ENCODE assay signal across 10 cellular contexts in the genomic region with DNA sequence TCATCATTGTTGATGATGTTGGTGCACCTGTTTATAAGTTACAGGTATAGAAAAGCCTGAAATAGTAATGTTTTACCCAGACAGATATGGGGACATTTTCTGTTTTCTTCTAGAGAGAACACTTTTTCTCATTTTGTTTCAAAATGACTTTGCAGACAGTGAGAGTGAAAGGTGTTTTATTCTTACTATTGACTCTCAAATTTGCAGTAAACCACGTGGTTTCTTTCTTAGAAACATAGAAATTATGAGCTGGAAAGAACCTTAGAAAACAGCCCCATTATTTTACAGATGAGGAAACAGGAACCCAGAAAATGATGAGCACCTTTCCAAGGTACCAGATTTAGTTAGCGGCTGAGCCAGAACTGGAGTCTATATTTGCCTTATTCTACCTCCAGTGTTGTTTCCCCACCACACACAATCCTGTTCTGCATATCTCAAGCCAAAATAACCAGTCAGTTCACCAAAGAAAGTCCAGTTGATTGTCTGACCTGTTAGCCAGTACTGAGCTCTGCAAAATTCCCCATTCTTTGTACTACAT.
A peak's percentile ranks its signal among the peaks of the same experiment; 100 is the strongest.
DNase-seq lines count a peak whose midpoint lies in the region; ATAC-seq and TF ChIP-seq lines count a peak whose summit lies in the region.
"Had no signal": no experiment of that assay in that cellular context is flagged by ENCODE, and none has a peak within 500 bp of the region (broad histone marks: within the 10 kb centered on the region; RNA-seq: fewer than 3 reads in every experiment).

No MANE protein-coding gene starts in this region.

- H3K27ac ChIP-seq in SJCRH30 (no peak overlapping the region), ovary (no peak overlapping the region)

- H3K36me3 ChIP-seq in SJCRH30 (no peaks in the 10 kb centered on the region), ovary (no peaks in the 10 kb centered on the region)

- H3K27ac Mint-ChIP-seq in natural killer cell treated with Interleukin-12 subunit alpha and Interleukin-12 subunit beta and Interleukin-15 and Interleukin-18, amount 100 ng/mL, for 72 hours, result peak overlapping the region; percentile 30 to 48
- H3K27ac Mint-ChIP-seq in natural killer cell, result no peak overlapping the region

- TF ChIP-seq EP300 in ovary (IDR thresholded peaks at IDR 0.05), result no peak

- 78 to 88% (median 86%) methylated on average over 2 of the region's 2 CpGs for WGBS in ovary, 3 donors

- peak overlapping the region; percentile 16 for H3K4me3 Mint-ChIP-seq in natural killer cell treated with Interleukin-12 subunit alpha and Interleukin-12 subunit beta and Interleukin-15 and Interleukin-18, amount 100 ng/mL, for 72 hours
- no peak overlapping the region for H3K4me3 Mint-ChIP-seq in natural killer cell
- H3K4me3 Mint-ChIP-seq: neural crest cell had no signal

- TF ChIP-seq POLR2A in erythroblast (IDR thresholded peaks at IDR 0.05; ENCODE audit: low read length) (no peak), ovary (IDR thresholded peaks at IDR 0.05) (no peak)

- no peaks in the 10 kb centered on the region for H3K9me3 ChIP-seq in SJCRH30 (replicated peaks)
- no peaks in the 10 kb centered on the region for H3K9me3 ChIP-seq in ovary

- peak; percentile 79 for ATAC-seq in natural killer cell treated with Interleukin-12 subunit alpha and Interleukin-12 subunit beta and Interleukin-15 and Interleukin-18, amount 100 ng/mL, for 72 hours
- ATAC-seq in natural killer cell (no peak), GM21786 (IDR thresholded peaks at IDR 0.05; ENCODE audit: unreplicated experiment) (peak; percentile 95), HG03354 (IDR thresholded peaks at IDR 0.05; ENCODE audit: poor library complexity, severe bottlenecking, unreplicated experiment) (peak; percentile 93)

- H3K4me1 Mint-ChIP-seq in natural killer cell treated with Interleukin-12 subunit alpha and Interleukin-12 subunit beta and Interleukin-15 and Interleukin-18, amount 100 ng/mL, for 72 hours (ENCODE audit: low read depth in 2 of 2), result peaks cover 16 to 21% of the 10 kb centered on the region in 2 donors
- H3K4me1 Mint-ChIP-seq in natural killer cell, result no peaks in the 10 kb centered on the region
- H3K4me1 Mint-ChIP-seq: neural crest cell had no signal

- peaks cover 0 to 3% of the 10 kb centered on the region in 2 donors for H3K27me3 Mint-ChIP-seq in natural killer cell treated with Interleukin-12 subunit alpha and Interleukin-12 subunit beta and Interleukin-15 and Interleukin-18, amount 100 ng/mL, for 72 hours
- no peaks in the 10 kb centered on the region for H3K27me3 Mint-ChIP-seq in natural killer cell (ENCODE audit: low read depth in 2 of 2)

- peaks cover 7% of the 10 kb centered on the region for H3K9me3 Mint-ChIP-seq in natural killer cell treated with Interleukin-12 subunit alpha and Interleukin-12 subunit beta and Interleukin-15 and Interleukin-18, amount 100 ng/mL, for 72 hours
- no peaks in the 10 kb centered on the region for H3K9me3 Mint-ChIP-seq in natural killer cell

- intact Hi-C loops in natural killer cell (cut with micrococcal nuclease) (no loop called here), ovary (cut with DNase I) (no loop called here)

- H3K27me3 ChIP-seq in SJCRH30, result no peaks in the 10 kb centered on the region
- H3K27me3 ChIP-seq in ovary, result no peaks in the 10 kb centered on the region

- H3K4me1 ChIP-seq in SJCRH30 (no peaks in the 10 kb centered on the region; the same call in 1 of the 2 replicates), ovary (ENCODE audit: insufficient read depth) (no peaks in the 10 kb centered on the region)

- TF ChIP-seq CTCF in natural killer cell (IDR thresholded peaks at IDR 0.05) (no peak), ovary (IDR thresholded peaks at IDR 0.05) (no peak)

- H3K4me3 ChIP-seq in SJCRH30 (no peak overlapping the region), ovary (no peak overlapping the region)

- peaks cover 12% of the 10 kb centered on the region for H3K36me3 Mint-ChIP-seq in natural killer cell treated with Interleukin-12 subunit alpha and Interleukin-12 subunit beta and Interleukin-15 and Interleukin-18, amount 100 ng/mL, for 72 hours
- no peaks in the 10 kb centered on the region for H3K36me3 Mint-ChIP-seq in natural killer cell

- DNase-seq in natural killer cell treated with Interleukin-12 subunit alpha and Interleukin-12 subunit beta and Interleukin-15 and Interleukin-18, amount 100 ng/mL, for 72 hours (ENCODE audit: low spot score), result no peak
- no peak for DNase-seq in natural killer cell
- DNase-seq in erythroblast (lab: John Stamatoyannopoulos, UW), result no peak
- DNase-seq in SJCRH30, result no peak
- no peak for DNase-seq in RPMI8226
- no peak for DNase-seq in ovary
- DNase-seq: KBM-7 had no signal

Comparison
In these comparisons a context has a peak if more than half of its experiments do, and no peak if none do; other contexts are left out.
1. ATAC-seq: peak in natural killer cell treated with Interleukin-12 subunit alpha and Interleukin-12 subunit beta and Interleukin-15 and Interleukin-18, amount 100 ng/mL, for 72 hours (2 of 2), GM21786 (single experiment) and HG03354 (single experiment); none in natural killer cell (0 of 3).
2. H3K27ac Mint-ChIP-seq: peak in natural killer cell treated with Interleukin-12 subunit alpha and Interleukin-12 subunit beta and Interleukin-15 and Interleukin-18, amount 100 ng/mL, for 72 hours (2 of 2); none in natural killer cell (0 of 2).